Comparison of ENCODE assay signal across 8 cellular contexts in the genomic region with DNA sequence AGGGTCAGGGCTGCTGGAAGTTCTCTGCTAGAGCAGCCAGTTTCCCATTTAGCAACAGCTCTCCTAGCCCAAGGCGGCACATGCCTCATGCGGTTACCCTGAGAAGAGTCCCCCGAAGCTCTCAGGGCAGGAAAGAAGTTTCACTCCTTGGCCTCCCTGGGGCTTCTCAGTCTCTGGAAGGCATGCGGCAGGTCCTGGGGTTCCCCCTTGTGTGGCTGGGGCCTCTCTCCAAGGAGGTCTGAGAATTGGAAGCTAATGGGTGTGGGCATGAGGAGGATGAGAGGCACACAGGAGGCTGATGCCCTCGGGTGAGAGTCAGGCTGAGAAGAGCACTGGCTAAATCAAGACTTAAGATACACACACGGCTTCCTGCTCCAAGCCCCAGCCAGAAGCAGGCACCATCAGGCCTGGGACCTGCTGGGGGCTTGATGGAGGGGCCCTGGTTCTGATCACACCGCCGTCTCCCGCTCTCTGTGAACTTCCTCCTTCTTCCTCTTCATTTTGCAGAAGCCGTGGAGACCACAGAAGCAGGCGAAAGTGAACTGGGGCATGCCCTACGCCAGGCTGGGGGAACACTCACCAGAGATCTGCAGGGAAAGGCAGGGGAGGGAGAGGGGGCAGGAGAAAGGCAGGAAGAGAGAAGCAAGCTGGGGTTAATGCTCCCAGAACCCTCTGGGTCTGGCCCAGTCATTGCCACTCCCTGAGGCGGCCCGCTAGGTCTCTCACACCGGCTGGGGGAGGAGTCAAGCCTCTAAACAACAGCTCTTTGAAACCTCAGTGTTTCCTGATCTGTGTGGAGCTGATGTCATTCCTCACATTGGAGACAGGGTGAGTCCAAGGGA. TPM values are rescaled to one million over a fixed set of nuclear protein-coding genes. Genes with fewer than 3 reads are reported as not detected.
DNase-seq lines count a peak whose midpoint lies in the region; ATAC-seq lines count a peak whose summit lies in the region.

No MANE protein-coding gene starts in this region.

- H3K9me3 ChIP-seq in HUES64 (ENCODE audit: insufficient read depth, low read depth, low read length) (no peaks in the 10 kb centered on the region), iPS-18c (ENCODE audit: control insufficient read depth, insufficient read depth, low read length) (no peaks in the 10 kb centered on the region), aorta (ENCODE audit: control insufficient read depth, low read length) (no peaks in the 10 kb centered on the region)

- ATAC-seq in GM19395 (IDR thresholded peaks at IDR 0.05; ENCODE audit: unreplicated experiment), result peak; percentile 85
- no peak for ATAC-seq in aorta (ENCODE audit: low FRiP score)

- 61% methylated on average over 15 of the region's 15 CpGs for WGBS in HUES64
- 78 to 81% methylated on average over 15 of the region's 15 CpGs for WGBS in aorta, 2 donors

- H3K36me3 Mint-ChIP-seq in activated naive CD4-positive, alpha-beta T cell treated with anti-CD3 and anti-CD28 coated beads, Interleukin-2, amount 10 ng/mL, durations not matched to agents 7 days and 5 days, result no peaks in the 10 kb centered on the region

- H3K27me3 Mint-ChIP-seq in activated naive CD4-positive, alpha-beta T cell treated with anti-CD3 and anti-CD28 coated beads, Interleukin-2, amount 10 ng/mL, durations not matched to agents 7 days and 5 days, result peaks cover 51% of the 10 kb centered on the region

- peak; percentile 84 for DNase-seq in ACHN
- DNase-seq in SKM-1 (lab: John Stamatoyannopoulos, UW; ENCODE audit: unreplicated experiment), result peak; percentile 38
- DNase-seq in activated naive CD4-positive, alpha-beta T cell treated with anti-CD3 and anti-CD28 coated beads, Interleukin-2, amount 10 ng/mL, durations not matched to agents 7 days and 5 days, result peak; percentile 87
- peak; percentile 81 for DNase-seq in stimulated activated CD4-positive, alpha-beta T cell treated with anti-CD3 and anti-CD28 coated beads, Interleukin-15, amount 100 ng/mL, for 24 hours
- DNase-seq in aorta, result no peak

- H3K9ac ChIP-seq in HUES64 (ENCODE audit: low read depth, low read length), result peak overlapping the region; percentile 30; the same call in 1 of the 2 replicates

- in situ Hi-C loops in ACHN (cut with HindIII; ENCODE audit: low pct_ligation_motif_present, low pct_unique_long_range_greater_than_20kb, low sequenced_read_pairs), result no loop called here

- no peaks in the 10 kb centered on the region for H3K36me3 ChIP-seq in HUES64 (ENCODE audit: insufficient read depth, low read length)
- H3K36me3 ChIP-seq in aorta (ENCODE audit: control insufficient read depth in 1 of 2, insufficient read depth in 2 of 2, low read length in 1 of 2), result no peaks in the 10 kb centered on the region

- H3K9me3 Mint-ChIP-seq in activated naive CD4-positive, alpha-beta T cell treated with anti-CD3 and anti-CD28 coated beads, Interleukin-2, amount 10 ng/mL, durations not matched to agents 7 days and 5 days, result no peaks in the 10 kb centered on the region

- peak overlapping the region; percentile 71 for H3K4me3 Mint-ChIP-seq in activated naive CD4-positive, alpha-beta T cell treated with anti-CD3 and anti-CD28 coated beads, Interleukin-2, amount 10 ng/mL, durations not matched to agents 7 days and 5 days

- H3K4me3 ChIP-seq in HUES64 (ENCODE audit: low read length) (no peak overlapping the region), iPS-18c (ENCODE audit: insufficient read depth, low read depth, low read length) (peak overlapping the region; percentile 2; the same call in 1 of the 2 replicates), aorta (ENCODE audit: low read length in 2 of 2) (no peak overlapping the region)

- H3K4me1 ChIP-seq in HUES64 (ENCODE audit: insufficient read depth, low read length) (peaks cover 60% of the 10 kb centered on the region), aorta (ENCODE audit: control insufficient read depth in 1 of 2, insufficient read depth in 2 of 2, low read length in 2 of 2) (no peaks in the 10 kb centered on the region)

- peaks cover 26% of the 10 kb centered on the region for H3K4me1 Mint-ChIP-seq in activated naive CD4-positive, alpha-beta T cell treated with anti-CD3 and anti-CD28 coated beads, Interleukin-2, amount 10 ng/mL, durations not matched to agents 7 days and 5 days

- peak overlapping the region; percentile 93 for H3K27ac Mint-ChIP-seq in activated naive CD4-positive, alpha-beta T cell treated with anti-CD3 and anti-CD28 coated beads, Interleukin-2, amount 10 ng/mL, durations not matched to agents 7 days and 5 days

- CTCF ChIA-PET in activated naive CD4-positive, alpha-beta T cell treated with anti-CD3 and anti-CD28 coated beads, Interleukin-2, amount 10 ng/mL, durations not matched to agents 7 days and 5 days (lab: Charles Lee), result interaction anchor here (0.6 to 3.7 kb wide), 12 partner anchors 9 to 537 kb away, joined by 3 to 36 read pairs (median 4); a partner anchor contains a TSS

- H3K27me3 ChIP-seq in HUES64 (ENCODE audit: insufficient read depth, low read length) (no peaks in the 10 kb centered on the region), aorta (ENCODE audit: control insufficient read depth in 1 of 2, insufficient read depth in 2 of 2, low read length in 1 of 2) (no peaks in the 10 kb centered on the region)

- intact Hi-C loops in aorta (cut with DNase I), result no loop called here

- H3K27ac ChIP-seq in HUES64 (ENCODE audit: low read depth, low read length) (peak overlapping the region; percentile 56; the same call in 1 of the 2 replicates), aorta (ENCODE audit: low read depth in 1 of 2, low read length in 2 of 2) (no peak overlapping the region)

RNA-seq across cellular contexts. Expression of a gene that starts 15.1 kb away (rescaled TPM):
- polyA plus RNA-seq in HUES64 (2013, experiment 1 of 2), result 4.1 TPM
- polyA plus RNA-seq in HUES64 (2013, experiment 2 of 2), result 7.0 TPM
- under 1 TPM in 1 of 2 donors, not detected in 1; 0.21 TPM for total RNA-seq in aorta
- polyA plus RNA-seq in aorta, result not detected

RNA-seq across cellular contexts. Expression of a gene that starts 18.8 kb away (rescaled TPM):
- polyA plus RNA-seq in HUES64 (2013, experiment 1 of 2), result 9.5 TPM
- 16.9 TPM for polyA plus RNA-seq in HUES64 (2013, experiment 2 of 2)
- not detected for total RNA-seq in aorta
- not detected for polyA plus RNA-seq in aorta

Comparison
In these comparisons a context has a peak if more than half of its experiments do, and no peak if none do; other contexts are left out.
1. DNase-seq: peak in ACHN (single experiment), SKM-1 (single experiment), activated naive CD4-positive, alpha-beta T cell treated with anti-CD3 and anti-CD28 coated beads, Interleukin-2, amount 10 ng/mL, durations not matched to agents 7 days and 5 days (single experiment) and stimulated activated CD4-positive, alpha-beta T cell treated with anti-CD3 and anti-CD28 coated beads, Interleukin-15, amount 100 ng/mL, for 24 hours (single experiment); none in aorta (0 of 2).